1 cellular context compared by ENCODE assay signal in the genomic region with DNA sequence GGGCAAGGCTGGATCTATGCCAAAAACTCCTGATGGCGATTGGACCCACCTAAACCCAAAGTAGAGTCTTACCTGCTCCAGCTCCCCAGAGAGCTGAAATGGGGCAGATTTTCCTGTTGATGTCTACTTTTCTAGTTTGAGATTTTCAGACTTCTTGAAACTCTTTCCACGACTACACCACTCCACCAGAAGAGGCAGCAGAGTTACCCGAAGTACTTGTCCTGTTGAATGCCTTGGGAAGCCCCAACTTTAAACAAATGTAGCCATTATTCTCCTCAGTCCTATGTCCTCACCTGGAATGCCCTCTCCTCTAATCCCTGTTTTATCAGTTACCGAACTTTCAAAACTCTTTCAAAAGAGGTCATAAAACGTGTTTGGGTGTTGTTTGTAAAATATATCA.
TF ChIP-seq lines count a peak whose summit lies in the region.

No MANE protein-coding gene starts in this region.

TF ChIP-seq in H1, 55 proteins besides CTCF, POLR2A, EP300 and RAD21 (continued from another document):
- TF ChIP-seq, protein P1, sequence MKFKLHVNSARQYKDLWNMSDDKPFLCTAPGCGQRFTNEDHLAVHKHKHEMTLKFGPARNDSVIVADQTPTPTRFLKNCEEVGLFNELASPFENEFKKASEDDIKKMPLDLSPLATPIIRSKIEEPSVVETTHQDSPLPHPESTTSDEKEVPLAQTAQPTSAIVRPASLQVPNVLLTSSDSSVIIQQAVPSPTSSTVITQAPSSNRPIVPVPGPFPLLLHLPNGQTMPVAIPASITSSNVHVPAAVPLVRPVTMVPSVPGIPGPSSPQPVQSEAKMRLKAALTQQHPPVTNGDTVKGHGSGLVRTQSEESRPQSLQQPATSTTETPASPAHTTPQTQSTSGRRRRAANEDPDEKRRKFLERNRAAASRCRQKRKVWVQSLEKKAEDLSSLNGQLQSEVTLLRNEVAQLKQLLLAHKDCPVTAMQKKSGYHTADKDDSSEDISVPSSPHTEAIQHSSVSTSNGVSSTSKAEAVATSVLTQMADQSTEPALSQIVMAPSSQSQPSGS (IDR thresholded peaks at IDR 0.05; ENCODE audit: low read length) = no peak
- no peak for TF ChIP-seq CTBP2 (IDR thresholded peaks at IDR 0.05; ENCODE audit: borderline replicate concordance, insufficient read depth, insufficient read length, low read length)
- no peak for TF ChIP-seq CHD1 (IDR thresholded peaks at IDR 0.05; ENCODE audit: low read depth, low read length)
- TF ChIP-seq HDAC2 (IDR thresholded peaks at IDR 0.05; ENCODE audit: borderline replicate concordance in 1 of 2, low read depth in 2 of 2, low read length in 2 of 2) = no peak
- TF ChIP-seq BACH1 (IDR thresholded peaks at IDR 0.05; ENCODE audit: low read length) = no peak
- no peak for TF ChIP-seq GTF2F1 (IDR thresholded peaks at IDR 0.05; ENCODE audit: borderline replicate concordance, low read depth, low read length)
- no peak for TF ChIP-seq TAF7 (optimal IDR thresholded peaks at IDR 0.05; ENCODE audit: borderline replicate concordance, low read depth, low read length)
- TF ChIP-seq NRF1 (IDR thresholded peaks at IDR 0.05; ENCODE audit: low read depth, low read length) = no peak
- TF ChIP-seq TCF12 (IDR thresholded peaks at IDR 0.05; ENCODE audit: low read depth, low read length) = no peak
- no peak for TF ChIP-seq SIN3A (conservative IDR thresholded peaks at IDR 0.05 in 1 of 2, IDR thresholded peaks at IDR 0.05 in 1 of 2; ENCODE audit: low read depth in 1 of 2, low read length in 2 of 2)
